13 cellular contexts compared by ENCODE assay signal in genomic region chrX:136185409-136186022, GRCh38. TPM values are rescaled to one million over a fixed set of nuclear protein-coding genes. Genes with fewer than 3 reads are reported as not detected.
DNase-seq lines count a peak whose midpoint lies in the region; ATAC-seq and TF ChIP-seq lines count a peak whose summit lies in the region.
"Had no signal": no experiment of that assay in that cellular context is flagged by ENCODE, and none has a peak within 500 bp of the region (broad histone marks: within the 10 kb centered on the region; RNA-seq: fewer than 3 reads in every experiment).

No MANE protein-coding gene starts in this region.

- no peaks in the 10 kb centered on the region for H3K36me3 ChIP-seq in tibial artery
- H3K36me3 ChIP-seq: tibial nerve had no signal

- H3K4me3 ChIP-seq in cardiac fibroblast (replicated peaks in 1 of 2; ENCODE audit: low read depth in 2 of 2, low read length in 2 of 2) (no peak overlapping the region), tibial artery (no peak overlapping the region)
- H3K4me3 ChIP-seq: tibial nerve had no signal

- no peak for TF ChIP-seq CTCF in cardiac fibroblast (IDR thresholded peaks at IDR 0.05; ENCODE audit: low read depth, low read length)
- TF ChIP-seq CTCF in tibial artery (IDR thresholded peaks at IDR 0.05) = no peak
- no peak for TF ChIP-seq CTCF in Calu3 (IDR thresholded peaks at IDR 0.05; ENCODE audit: unreplicated experiment)

- peak; percentile 51 for ATAC-seq in left lobe of liver
- ATAC-seq in GM21526 (IDR thresholded peaks at IDR 0.05; ENCODE audit: low FRiP score, unreplicated experiment) = no peak
- ATAC-seq in HG03039 (IDR thresholded peaks at IDR 0.05; ENCODE audit: unreplicated experiment) = no peak
- ATAC-seq: effector memory CD8-positive, alpha-beta T cell had no signal

- BruUV-seq in Calu3 (replicated peaks; lab: Mats Ljungman, UMichigan) = no TSS peak

- no peaks in the 10 kb centered on the region for H3K9me3 Mint-ChIP-seq in Calu3 (ENCODE audit: low read depth, unreplicated experiment)
- H3K9me3 Mint-ChIP-seq: effector memory CD8-positive, alpha-beta T cell had no signal

- no peak overlapping the region for H3K27ac Mint-ChIP-seq in Calu3 (ENCODE audit: unreplicated experiment)
- H3K27ac Mint-ChIP-seq: effector memory CD8-positive, alpha-beta T cell had no signal

- no peaks in the 10 kb centered on the region for H3K4me1 Mint-ChIP-seq in Calu3 (ENCODE audit: low read depth, unreplicated experiment)

- intact Hi-C loops in tibial artery (cut with DNase I; ENCODE audit: low total_unique reads) = no loop called here
- intact Hi-C loops in Calu3 (cut with micrococcal nuclease; ENCODE audit: unreplicated experiment) = no loop called here

- DNase-seq in DMS53 (lab: John Stamatoyannopoulos, UW) (peak; percentile 22), DMS53 treated with DMSO at 0.1 percent for 48 hours (lab: John Stamatoyannopoulos, UW; ENCODE audit: unreplicated experiment) (no peak), cardiac fibroblast (ENCODE audit: low read depth in 2 of 2) (peak; percentile 53 to 62), left lobe of liver (ENCODE audit: low spot score) (no peak), tibial artery (no peak), Calu3 (no peak)
- DNase-seq: 8988T; effector memory CD8-positive, alpha-beta T cell; NCI-H1105 treated with DMSO at 0.1 percent for 48 hours; NK-92 treated with Interleukin-12 subunit alpha and Interleukin-12 subunit beta, amount 100 ng/mL, for 24 hours had no signal

- peak overlapping the region; percentile 61 to 71 for H3K27ac ChIP-seq in tibial artery

- H3K9me3 ChIP-seq in tibial artery = no peaks in the 10 kb centered on the region
- H3K9me3 ChIP-seq: tibial nerve had no signal

- CTCF ChIA-PET in Calu3 (lab: Charles Lee) = no interaction called here

- no peak overlapping the region for H3K4me3 Mint-ChIP-seq in Calu3 (ENCODE audit: low read depth, unreplicated experiment)
- H3K4me3 Mint-ChIP-seq: effector memory CD8-positive, alpha-beta T cell had no signal

- no peaks in the 10 kb centered on the region for H3K27me3 Mint-ChIP-seq in Calu3 (ENCODE audit: unreplicated experiment)
- H3K27me3 Mint-ChIP-seq: effector memory CD8-positive, alpha-beta T cell had no signal

- peaks cover 0 to 98% (median 17%) of the 10 kb centered on the region in 4 donors for H3K4me1 ChIP-seq in tibial artery

- H3K36me3 Mint-ChIP-seq in Calu3 (ENCODE audit: insufficient read depth, unreplicated experiment) = no peaks in the 10 kb centered on the region

- no peaks in the 10 kb centered on the region for H3K27me3 ChIP-seq in tibial artery

RNA-seq across cellular contexts. Expression of gene FHL1, which starts 38.2 kb away (rescaled TPM):
- total RNA-seq in left lobe of liver (10.6 TPM), Calu3 (2022) (0.54 and 0.73 TPM in 2 replicates)

Comparison
In these comparisons a context has a peak if more than half of its experiments do, and no peak if none do; other contexts are left out.
1. DNase-seq: peak in DMS53 (single experiment) and cardiac fibroblast (2 of 2); none in DMS53 treated with DMSO at 0.1 percent for 48 hours (single experiment), left lobe of liver (single experiment), tibial artery (0 of 2) and Calu3 (single experiment).